22 cellular contexts compared by ENCODE assay signal in genomic region chr11:12640926-12641849, GRCh38. TPM values are rescaled to one million over a fixed set of nuclear protein-coding genes. Genes with fewer than 3 reads are reported as not detected.
DNase-seq lines count a peak whose midpoint lies in the region; ATAC-seq, FAIRE-seq and TF ChIP-seq lines count a peak whose summit lies in the region.
"Had no signal": no experiment of that assay in that cellular context is flagged by ENCODE, and none has a peak within 500 bp of the region (broad histone marks: within the 10 kb centered on the region; RNA-seq: fewer than 3 reads in every experiment).

No MANE protein-coding gene starts in this region.

- H3K9me3 ChIP-seq in BLaER1 treated with 17β-estradiol and CSF1 and Interleukin-3, amounts not matched to agents 10 nM and 100 nM (replicated peaks in 1 of 11) = no peaks in the 10 kb centered on the region
- H3K9me3 ChIP-seq in K562 (replicated peaks; ENCODE audit: control insufficient read depth, insufficient read depth, low read depth, low read length) = no peaks in the 10 kb centered on the region
- H3K9me3 ChIP-seq: esophagus muscularis mucosa, sigmoid colon, tibial artery had no signal

- WGBS in K562 (ENCODE audit: insufficient coverage, low coverage, missing lambda C conversion rate) = 67% methylated on average over 3 of the region's 3 CpGs

- no peaks in the 10 kb centered on the region for H3K36me3 ChIP-seq in BLaER1 treated with 17β-estradiol and CSF1 and Interleukin-3, amounts not matched to agents 10 nM and 100 nM
- H3K36me3 ChIP-seq in K562 (ENCODE audit: control insufficient read depth, insufficient read depth, low read length) = no peaks in the 10 kb centered on the region
- H3K36me3 ChIP-seq: esophagus muscularis mucosa, sigmoid colon, tibial artery, WERI-Rb-1 had no signal

- H3K4me3 Mint-ChIP-seq in nephron = peak overlapping the region in 1 of 3 experiments; percentile 41
- H3K4me3 Mint-ChIP-seq: activated CD4-positive, alpha-beta memory T cell treated with anti-CD3 and anti-CD28 coated beads for 36 hours; naive thymus-derived CD4-positive, alpha-beta T cell had no signal

- POLR2A ChIA-PET in K562 (lab: Yijun Ruan, JAX) = interaction anchor here (2.6 kb wide), 1 partner anchor 12 kb away, joined by 9 read pairs; no protein-coding TSS in a partner anchor

- H3K4me1 Mint-ChIP-seq in nephron = peaks cover 27% of the 10 kb centered on the region

- DNase-seq in GM20000 (ENCODE audit: low spot score) (peak; percentile 47), K562 (ENCODE audit: extremely low read depth in 1 of 4, low spot score in 3 of 4) (no peak), COR-L47 (lab: John Stamatoyannopoulos, UW) (no peak), head of caudate nucleus (no peak)
- DNase-seq: activated CD4-positive, alpha-beta memory T cell treated with anti-CD3 and anti-CD28 coated beads for 36 hours; activated T-cell treated with anti-CD3 and anti-CD28 coated beads for 4 hours; central memory CD4-positive, alpha-beta T cell; DND-41; effector CD8-positive, alpha-beta T cell; KG1; naive thymus-derived CD4-positive, alpha-beta T cell; NCI-H1694 treated with DMSO at 0.1 percent for 48 hours; NCI-H226; SIG-M5; sigmoid colon; tibial artery; WERI-Rb-1 had no signal

- TF ChIP-seq CTCF in GM20000 (IDR thresholded peaks at IDR 0.05; ENCODE audit: extremely low read depth, missing control alignments) = no peak
- no peak for TF ChIP-seq CTCF in K562 (IDR thresholded peaks at IDR 0.05 in 2 of 3, conservative IDR thresholded peaks at IDR 0.05 in 1 of 3; ENCODE audit: insufficient read depth in 2 of 3, low read depth in 1 of 3, low read length in 3 of 3)
- no peak for TF ChIP-seq CTCF in nephron (IDR thresholded peaks at IDR 0.05; ENCODE audit: unreplicated experiment in 3 of 3)

- intact Hi-C loops in K562 (cut with micrococcal nuclease) = no loop called here
- intact Hi-C loops in head of caudate nucleus (cut with DNase I) = no loop called here

- in situ Hi-C loops in K562 (cut with MboI) = no loop called here

- no peaks in the 10 kb centered on the region for H4K20me1 ChIP-seq in BLaER1 treated with 17β-estradiol and CSF1 and Interleukin-3, amounts not matched to agents 10 nM and 100 nM
- H4K20me1 ChIP-seq in K562 (replicated peaks; ENCODE audit: control insufficient read depth, insufficient read depth, low read length) = no peaks in the 10 kb centered on the region

- no peak overlapping the region for H3K9ac ChIP-seq in BLaER1 treated with 17β-estradiol and CSF1 and Interleukin-3, amounts not matched to agents 10 nM and 100 nM
- H3K9ac ChIP-seq in K562 (ENCODE audit: insufficient read depth in 1 of 2, low read depth in 2 of 2, low read length in 2 of 2) = no peak overlapping the region; a peak in 1 of 4 replicates

- no peak overlapping the region for H3K27ac ChIP-seq in BLaER1 treated with 17β-estradiol and CSF1 and Interleukin-3, amounts not matched to agents 10 nM and 100 nM
- H3K27ac ChIP-seq in K562 (ENCODE audit: extremely low read depth, low read depth, low read length) = no peak overlapping the region
- H3K27ac ChIP-seq: esophagus muscularis mucosa, sigmoid colon, tibial artery, WERI-Rb-1 had no signal

- peak overlapping the region; percentile 85 for H2AFZ ChIP-seq in K562 (ENCODE audit: low read depth, low read length)

- 0 out of 22 replicates have a peak, but pooled peaks cover 0 to 3% (median 0%) of the 10 kb centered on the region in 11 experiments for H3K27me3 ChIP-seq in BLaER1 treated with 17β-estradiol and CSF1 and Interleukin-3, amounts not matched to agents 10 nM and 100 nM
- H3K27me3 ChIP-seq in K562 (ENCODE audit: control insufficient read depth in 2 of 2, insufficient read depth in 2 of 2, low read length in 2 of 2) = no peaks in the 10 kb centered on the region
- H3K27me3 ChIP-seq: esophagus muscularis mucosa, sigmoid colon, tibial artery had no signal

- no peak overlapping the region for H3K4me3 ChIP-seq in BLaER1 treated with 17β-estradiol and CSF1 and Interleukin-3, amounts not matched to agents 10 nM and 100 nM
- no peak overlapping the region for H3K4me3 ChIP-seq in K562
- H3K4me3 ChIP-seq: esophagus muscularis mucosa, sigmoid colon, tibial artery had no signal

- H3K4me2 ChIP-seq in BLaER1 treated with 17β-estradiol and CSF1 and Interleukin-3, amounts not matched to agents 10 nM and 100 nM = peak overlapping the region in 9 of 11 experiments; percentile 4 to 36 (median 11); a peak in 6 of 22 replicates
- no peak overlapping the region for H3K4me2 ChIP-seq in K562 (ENCODE audit: insufficient read depth, low read length)

- no peak for FAIRE-seq in K562 (lab: Jason Lieb, UNC)

- no peak for TF ChIP-seq EP300 in K562 (IDR thresholded peaks at IDR 0.05; ENCODE audit: low read length)

- ATAC-seq in K562 = no peak
- no peak for ATAC-seq in GM21381 (IDR thresholded peaks at IDR 0.05; ENCODE audit: unreplicated experiment)
- ATAC-seq in HG02571 (IDR thresholded peaks at IDR 0.05; ENCODE audit: unreplicated experiment) = no peak
- ATAC-seq: naive thymus-derived CD4-positive, alpha-beta T cell had no signal

- peaks cover 3% of the 10 kb centered on the region for H3K36me3 Mint-ChIP-seq in nephron (ENCODE audit: low read depth)
- H3K36me3 Mint-ChIP-seq: activated CD4-positive, alpha-beta memory T cell treated with anti-CD3 and anti-CD28 coated beads for 36 hours; naive thymus-derived CD4-positive, alpha-beta T cell had no signal

- H3K27ac Mint-ChIP-seq in nephron = peak overlapping the region; percentile 93 to 96 (median 94)
- H3K27ac Mint-ChIP-seq: activated CD4-positive, alpha-beta memory T cell treated with anti-CD3 and anti-CD28 coated beads for 36 hours had no signal

- TF ChIP-seq POLR2A in K562 (conservative IDR thresholded peaks at IDR 0.05) = no peak

- CTCF ChIA-PET in K562 (lab: Yijun Ruan, JAX; ENCODE audit: low intra/inter-chr PET ratio) = no interaction called here

- H3K9me1 ChIP-seq in K562 (ENCODE audit: control insufficient read depth, insufficient read depth, low read length) = no peaks in the 10 kb centered on the region

- BruUV-seq in K562 (replicated peaks; lab: Mats Ljungman, UMichigan) = no TSS peak

- peaks cover 0 to 13% (median 9%) of the 10 kb centered on the region in 10 experiments; a peak in 14 of 20 replicates for H3K4me1 ChIP-seq in BLaER1 treated with 17β-estradiol and CSF1 and Interleukin-3, amounts not matched to agents 10 nM and 100 nM
- peaks cover 0 to 4% of the 10 kb centered on the region in 2 experiments; a peak in 2 of 5 replicates for H3K4me1 ChIP-seq in K562 (replicated peaks in 1 of 2; ENCODE audit: control insufficient read depth in 2 of 2, insufficient read depth in 2 of 2, low read length in 2 of 2)
- H3K4me1 ChIP-seq: esophagus muscularis mucosa, tibial artery had no signal

- no peaks in the 10 kb centered on the region for H3K79me2 ChIP-seq in K562 (ENCODE audit: control insufficient read depth, insufficient read depth, low read length)

- H3K27me3 Mint-ChIP-seq in nephron (ENCODE audit: low read depth) = no peaks in the 10 kb centered on the region

- no peak for TF ChIP-seq RAD21 in K562 (CRISPR knock-in tag; conservative IDR thresholded peaks at IDR 0.05 in 1 of 2, IDR thresholded peaks at IDR 0.05 in 1 of 2)

- peaks cover 5% of the 10 kb centered on the region for H3K9me3 Mint-ChIP-seq in nephron
- H3K9me3 Mint-ChIP-seq: activated CD4-positive, alpha-beta memory T cell treated with anti-CD3 and anti-CD28 coated beads for 36 hours had no signal

TF ChIP-seq in K562, 482 proteins besides CTCF, POLR2A, EP300 and RAD21 (continues in another document):
- TF ChIP-seq, protein P1, sequence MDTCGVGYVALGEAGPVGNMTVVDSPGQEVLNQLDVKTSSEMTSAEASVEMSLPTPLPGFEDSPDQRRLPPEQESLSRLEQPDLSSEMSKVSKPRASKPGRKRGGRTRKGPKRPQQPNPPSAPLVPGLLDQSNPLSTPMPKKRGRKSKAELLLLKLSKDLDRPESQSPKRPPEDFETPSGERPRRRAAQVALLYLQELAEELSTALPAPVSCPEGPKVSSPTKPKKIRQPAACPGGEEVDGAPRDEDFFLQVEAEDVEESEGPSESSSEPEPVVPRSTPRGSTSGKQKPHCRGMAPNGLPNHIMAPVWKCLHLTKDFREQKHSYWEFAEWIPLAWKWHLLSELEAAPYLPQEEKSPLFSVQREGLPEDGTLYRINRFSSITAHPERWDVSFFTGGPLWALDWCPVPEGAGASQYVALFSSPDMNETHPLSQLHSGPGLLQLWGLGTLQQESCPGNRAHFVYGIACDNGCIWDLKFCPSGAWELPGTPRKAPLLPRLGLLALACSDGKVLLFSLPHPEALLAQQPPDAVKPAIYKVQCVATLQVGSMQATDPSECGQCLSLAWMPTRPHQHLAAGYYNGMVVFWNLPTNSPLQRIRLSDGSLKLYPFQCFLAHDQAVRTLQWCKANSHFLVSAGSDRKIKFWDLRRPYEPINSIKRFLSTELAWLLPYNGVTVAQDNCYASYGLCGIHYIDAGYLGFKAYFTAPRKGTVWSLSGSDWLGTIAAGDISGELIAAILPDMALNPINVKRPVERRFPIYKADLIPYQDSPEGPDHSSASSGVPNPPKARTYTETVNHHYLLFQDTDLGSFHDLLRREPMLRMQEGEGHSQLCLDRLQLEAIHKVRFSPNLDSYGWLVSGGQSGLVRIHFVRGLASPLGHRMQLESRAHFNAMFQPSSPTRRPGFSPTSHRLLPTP (IDR thresholded peaks at IDR 0.05; ENCODE audit: borderline replicate concordance, extremely low read depth, insufficient read length) = no peak
- TF ChIP-seq SAP30 (IDR thresholded peaks at IDR 0.05; ENCODE audit: borderline replicate concordance, insufficient read depth, low read depth, low read length, poor library complexity, severe bottlenecking) (no peak), FOXP1 (CRISPR knock-in tag; IDR thresholded peaks at IDR 0.05) (no peak), MECOM (CRISPR knock-in tag; IDR thresholded peaks at IDR 0.05) (no peak)

RNA-seq across cellular contexts. Expression of gene TEAD1, which starts 33.0 kb away (rescaled TPM):
- 28.3 and 59.6 TPM in 2 replicates for total RNA-seq in K562 (2011; cell fraction: chromatin; rRNA removed; ENCODE audit: low replicate concordance)
- total RNA-seq in K562 (2011; cell fraction: nucleolus; rRNA removed) = 17.3 and 19.1 TPM in 2 replicates
- 40.8 and 69.8 TPM in 2 replicates for total RNA-seq in K562 (2011; cell fraction: nucleoplasm; rRNA removed)
- total RNA-seq in K562 (2014; rRNA removed) (11.8 and 14.8 TPM in 2 replicates), K562 (2014; rRNA removed; fragmentation: Illumina TruSeq; extraction: Trizol) (10.8 and 11.7 TPM in 2 replicates), K562 (2015; rRNA removed; fragmentation: Illumina TruSeq; extraction: Trizol) (14.2 and 14.8 TPM in 2 replicates), K562 (2021) (17.7 and 17.8 TPM in 2 replicates)
- polyA plus RNA-seq in K562 (2011; rRNA removed) (7.4 and 9.2 TPM in 2 replicates), K562 (2014; fragmentation: Illumina TruSeq; extraction: Trizol) (10.3 and 12.8 TPM in 2 replicates), K562 (2014; fragmentation: Nextera tagmentation; extraction: Ambion mirVana) (1 to 10 TPM; 1.7 to 2.1 TPM), K562 (2014; rRNA removed) (6.9 and 7.3 TPM in 2 replicates)
- polyA plus RNA-seq in K562 (2011; cell fraction: cytosol; rRNA removed) = 5.2 and 5.6 TPM in 2 replicates
- 21.9 and 25.1 TPM in 2 replicates for polyA plus RNA-seq in K562 (2011; cell fraction: nucleus; rRNA removed)
- polyA plus RNA-seq in K562 (2012) = 8.6 and 9.5 TPM in 2 replicates
- 22.6 and 23.9 TPM in 2 replicates for polyA minus RNA-seq in K562 (2011; rRNA and poly(A)+ RNA removed)
- polyA minus RNA-seq in K562 (2011; cell fraction: cytosol; rRNA and poly(A)+ RNA removed) = 9.4 and 10.8 TPM in 2 replicates
- polyA minus RNA-seq in K562 (2011; cell fraction: nucleus; rRNA and poly(A)+ RNA removed) = 21.5 and 27.1 TPM in 2 replicates
